In genomic region chr2:179020156-179020750, GRCh38 we compare ENCODE assay signal across 8 cellular contexts. TPM values are rescaled to one million over a fixed set of nuclear protein-coding genes. Genes with fewer than 3 reads are reported as not detected.
A peak's percentile ranks its signal among the peaks of the same experiment; 100 is the strongest.
DNase-seq lines count a peak whose midpoint lies in the region; TF ChIP-seq lines count a peak whose summit lies in the region.

No MANE protein-coding gene starts in this region.

- TF ChIP-seq CTCF in HFF-Myc (IDR thresholded peaks at IDR 0.05; ENCODE audit: low read depth, low read length, missing control alignments) (peak; percentile 53), NB4 (IDR thresholded peaks at IDR 0.05; ENCODE audit: low read depth, low read length) (peak; percentile 70), WI38 (IDR thresholded peaks at IDR 0.05; ENCODE audit: low read depth, low read length) (peak; percentile 28; the same call in 1 of the 2 replicates)

- H3K4me3 ChIP-seq in HFF-Myc (replicated peaks; ENCODE audit: low read depth, low read length) = no peak overlapping the region
- no peak overlapping the region for H3K4me3 ChIP-seq in NB4 (ENCODE audit: low read depth, low read length)
- H3K4me3 ChIP-seq in WI38 (ENCODE audit: low read depth, low read length) = no peak overlapping the region

- DNase-seq in activated T-cell treated with anti-CD3 and anti-CD28 coated beads for 1 hour (ENCODE audit: low read depth) (peak; percentile 11), activated T-cell treated with anti-CD3 and anti-CD28 coated beads for 4 hours (no peak), HFF-Myc (ENCODE audit: extremely low read depth, low read depth) (no peak), NB4 (ENCODE audit: low read depth) (peak; percentile 38), erythroblast (lab: John Stamatoyannopoulos, UW) (peak; percentile 19 to 44), ureter (ENCODE audit: low spot score) (no peak)
- DNase-seq in stimulated activated CD4-positive, alpha-beta T cell treated with anti-CD3 and anti-CD28 coated beads, Interleukin-12 subunit alpha, Interleukin-12 subunit beta, amount 100 ng/mL, for 24 hours (ENCODE audit: low read depth in 2 of 2) = peak; percentile 14 to 39

- TF ChIP-seq POLR2A in NB4 (IDR thresholded peaks at IDR 0.05; ENCODE audit: extremely low read depth, insufficient read length) = no peak
- no peak for TF ChIP-seq POLR2A in erythroblast (IDR thresholded peaks at IDR 0.05; ENCODE audit: low read length)

RNA-seq across cellular contexts. Expression of gene CCDC141, which starts 29.7 kb away (rescaled TPM):
- 2.8 TPM for total RNA-seq in ureter

Comparison
In these comparisons a context has a peak if more than half of its experiments do, and no peak if none do; other contexts are left out.
1. DNase-seq: peak in activated T-cell treated with anti-CD3 and anti-CD28 coated beads for 1 hour (single experiment), NB4 (single experiment), erythroblast (2 of 2) and stimulated activated CD4-positive, alpha-beta T cell treated with anti-CD3 and anti-CD28 coated beads, Interleukin-12 subunit alpha, Interleukin-12 subunit beta, amount 100 ng/mL, for 24 hours (2 of 2); none in activated T-cell treated with anti-CD3 and anti-CD28 coated beads for 4 hours (single experiment), HFF-Myc (single experiment) and ureter (single experiment).
2. Peak in every context shown above with its lines, with median percentiles within 50 percentile points of each other: CTCF ChIP-seq.